Comparison of ENCODE assay signal across 8 cellular contexts in the genomic region with DNA sequence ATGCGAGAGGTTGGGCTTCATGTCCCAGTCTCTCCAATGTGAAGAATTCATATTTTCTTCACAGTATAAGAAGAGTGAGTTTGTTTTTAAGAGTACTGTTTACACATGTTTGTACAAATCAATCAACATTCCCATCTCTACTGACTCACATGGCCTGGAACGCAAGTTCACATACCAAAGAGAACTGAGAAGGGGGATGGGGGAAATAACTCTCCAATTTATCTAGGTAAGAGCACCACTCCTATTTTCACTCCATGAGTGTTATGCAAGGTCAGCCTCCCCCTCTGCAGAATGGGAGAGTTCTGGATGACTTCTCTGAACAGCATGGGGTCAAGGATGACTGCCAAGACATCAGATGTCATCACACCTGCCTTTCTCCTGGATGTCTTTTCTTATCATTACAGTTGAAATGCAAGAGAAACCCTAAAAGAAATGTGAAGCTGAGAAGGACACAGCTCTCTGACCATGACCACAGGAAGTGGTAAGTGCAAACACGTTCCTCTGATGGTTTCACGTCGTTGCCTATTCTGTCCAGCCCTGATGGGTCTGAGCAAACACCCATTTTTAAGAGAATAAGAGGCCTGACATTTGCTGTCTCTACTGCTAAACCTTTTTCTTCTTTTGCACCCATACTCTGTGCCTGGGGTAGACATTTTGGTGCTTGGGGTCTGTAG.
DNase-seq lines count a peak whose midpoint lies in the region; ATAC-seq and TF ChIP-seq lines count a peak whose summit lies in the region.

No MANE protein-coding gene starts in this region.

- ATAC-seq in left cardiac atrium, result peak; percentile 44 to 91
- ATAC-seq in heart left ventricle, result no peak
- peak; percentile 60 for ATAC-seq in HG03280 (IDR thresholded peaks at IDR 0.05; ENCODE audit: unreplicated experiment)
- no peak for ATAC-seq in effector memory CD8-positive, alpha-beta T cell (replicated peaks)
- ATAC-seq in activated T-cell treated with anti-CD3 and anti-CD28 coated beads, Interleukin-2, amount 50 U/mL, for 4 hours, result no peak

- peaks cover 0 to 5% of the 10 kb centered on the region in 2 donors for H3K9me3 Mint-ChIP-seq in effector memory CD8-positive, alpha-beta T cell
- H3K9me3 Mint-ChIP-seq in activated T-cell treated with anti-CD3 and anti-CD28 coated beads, Interleukin-2, amount 50 U/mL, for 4 hours, result no peaks in the 10 kb centered on the region

- H3K4me1 Mint-ChIP-seq in effector memory CD8-positive, alpha-beta T cell (ENCODE audit: low read depth in 2 of 2), result peaks cover 4 to 5% of the 10 kb centered on the region in 2 donors
- H3K4me1 Mint-ChIP-seq in activated T-cell treated with anti-CD3 and anti-CD28 coated beads, Interleukin-2, amount 50 U/mL, for 4 hours (ENCODE audit: low read depth), result peaks cover 5% of the 10 kb centered on the region

- no peak overlapping the region for H3K27ac ChIP-seq in heart left ventricle

- no peaks in the 10 kb centered on the region for H3K4me1 ChIP-seq in heart left ventricle

- 81 to 91% (median 87%) methylated on average over 5 of the region's 5 CpGs for WGBS in heart left ventricle, 4 donors

- no peak for TF ChIP-seq POLR2A in heart left ventricle (IDR thresholded peaks at IDR 0.05)

- H3K36me3 Mint-ChIP-seq in effector memory CD8-positive, alpha-beta T cell (ENCODE audit: insufficient read depth), result no peaks in the 10 kb centered on the region
- H3K36me3 Mint-ChIP-seq in activated T-cell treated with anti-CD3 and anti-CD28 coated beads, Interleukin-2, amount 50 U/mL, for 4 hours (ENCODE audit: insufficient read depth), result no peaks in the 10 kb centered on the region

- H3K9me3 ChIP-seq in heart left ventricle, result no peaks in the 10 kb centered on the region

- no peak overlapping the region for H3K27ac Mint-ChIP-seq in effector memory CD8-positive, alpha-beta T cell

- H3K27me3 ChIP-seq in heart left ventricle, result no peaks in the 10 kb centered on the region

- intact Hi-C loops in left cardiac atrium (cut with DNase I), result no loop called here
- intact Hi-C loops in heart left ventricle (cut with DNase I), result loop anchor here in 1 of 10 donors (10.0 kb wide), 1 partner anchor 162 kb away; no protein-coding TSS in a partner anchor

- no peaks in the 10 kb centered on the region for H3K36me3 ChIP-seq in heart left ventricle

- DNase-seq in left cardiac atrium (no peak), heart left ventricle (no peak), choroid plexus epithelial cell (ENCODE audit: low read depth) (peak; percentile 83), occipital lobe (lab: John Stamatoyannopoulos, UW) (no peak), activated gamma-delta T cell (lab: John Stamatoyannopoulos, UW) (no peak)
- DNase-seq in effector memory CD8-positive, alpha-beta T cell, result no peak
- DNase-seq in activated T-cell treated with anti-CD3 and anti-CD28 coated beads, Interleukin-2, amount 50 U/mL, for 4 hours, result no peak

- TF ChIP-seq CTCF in heart left ventricle (IDR thresholded peaks at IDR 0.05) (no peak), choroid plexus epithelial cell (conservative IDR thresholded peaks at IDR 0.05; ENCODE audit: low read depth, low read length) (no peak)

- H3K4me3 ChIP-seq in heart left ventricle (no peak overlapping the region), choroid plexus epithelial cell (ENCODE audit: low read depth, low read length) (no peak overlapping the region)

- no peaks in the 10 kb centered on the region for H3K27me3 Mint-ChIP-seq in effector memory CD8-positive, alpha-beta T cell
- no peaks in the 10 kb centered on the region for H3K27me3 Mint-ChIP-seq in activated T-cell treated with anti-CD3 and anti-CD28 coated beads, Interleukin-2, amount 50 U/mL, for 4 hours (ENCODE audit: low read depth)

- H3K4me3 Mint-ChIP-seq in effector memory CD8-positive, alpha-beta T cell, result no peak overlapping the region
- H3K4me3 Mint-ChIP-seq in activated T-cell treated with anti-CD3 and anti-CD28 coated beads, Interleukin-2, amount 50 U/mL, for 4 hours, result no peak overlapping the region

Comparison
In these comparisons a context has a peak if more than half of its experiments do, and no peak if none do; other contexts are left out.
1. ATAC-seq: peak in left cardiac atrium (2 of 2) and HG03280 (single experiment); none in heart left ventricle (0 of 4), effector memory CD8-positive, alpha-beta T cell (single experiment) and activated T-cell treated with anti-CD3 and anti-CD28 coated beads, Interleukin-2, amount 50 U/mL, for 4 hours (0 of 2).